In the genomic region with DNA sequence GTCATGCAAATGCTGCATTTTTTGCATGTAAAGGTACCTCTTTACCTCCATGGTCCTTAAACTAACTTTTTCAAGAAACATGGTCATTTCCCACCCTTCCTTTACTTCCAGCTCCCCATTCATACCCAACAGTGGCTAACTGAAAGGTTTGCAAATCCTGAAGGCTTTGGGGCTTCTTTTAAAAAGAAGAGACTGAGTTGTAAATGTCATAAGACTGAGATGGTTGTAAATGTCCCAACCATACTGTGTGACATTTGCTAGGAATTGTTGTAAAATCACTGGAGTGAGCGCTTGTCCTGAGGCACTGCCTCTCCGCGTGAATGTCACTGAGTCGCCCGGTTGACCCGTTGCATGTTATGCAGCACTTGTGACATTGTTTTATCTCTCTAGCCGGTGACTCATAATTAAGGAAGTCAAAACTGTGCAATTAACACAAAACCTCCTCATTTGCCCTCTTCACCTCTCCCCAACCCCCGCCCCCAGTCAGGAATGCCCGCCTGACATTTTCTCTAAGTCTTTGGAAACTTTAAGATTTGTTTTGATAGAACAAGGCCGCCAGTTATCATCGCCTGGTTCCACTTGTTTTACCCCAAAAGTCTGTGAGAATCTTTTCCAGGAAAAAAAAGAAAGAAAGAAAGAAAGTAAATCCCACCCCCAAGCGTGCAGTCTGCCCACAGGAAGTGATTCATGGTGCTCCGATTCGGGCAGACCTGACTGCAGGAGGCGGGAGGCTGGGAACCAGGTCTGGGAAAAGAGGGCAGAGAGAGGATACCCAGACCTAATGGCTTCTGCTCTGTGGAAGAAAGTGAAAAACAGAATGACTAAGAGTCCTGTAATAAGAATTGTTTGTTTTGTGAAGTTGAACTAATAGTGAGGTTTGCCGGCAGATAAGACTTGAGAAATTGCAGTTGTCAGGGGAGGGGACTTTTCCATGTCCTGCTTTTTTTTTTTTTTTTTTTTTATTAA, we compare ENCODE assay signal across 7 cellular contexts.
DNase-seq lines count a peak whose midpoint lies in the region; ATAC-seq and TF ChIP-seq lines count a peak whose summit lies in the region.

No MANE protein-coding gene starts in this region.

- TF ChIP-seq CTCF in RWPE2 (IDR thresholded peaks at IDR 0.05; ENCODE audit: poor library complexity, severe bottlenecking) (no peak), astrocyte of the cerebellum (IDR thresholded peaks at IDR 0.05; ENCODE audit: low read depth, low read length, missing control alignments) (no peak)

- H3K27me3 ChIP-seq in HAP-1 (ENCODE audit: low read depth) (no peaks in the 10 kb centered on the region), RWPE2 (ENCODE audit: insufficient read depth, poor library complexity, severe bottlenecking) (no peaks in the 10 kb centered on the region)

- DNase-seq in HAP-1 (ENCODE audit: low spot score in 2 of 2) (peak; percentile 67 to 79), RWPE2 (ENCODE audit: low spot score) (peak; percentile 99), astrocyte of the cerebellum (ENCODE audit: low read depth) (peak; percentile 98), iPS-NIHi11 (ENCODE audit: low spot score) (peak; percentile 67)
- peak; percentile 26 for DNase-seq in stimulated activated CD4-positive, alpha-beta T cell treated with anti-CD3 and anti-CD28 coated beads, Interleukin-12 subunit alpha, Interleukin-12 subunit beta, amount 100 ng/mL, for 4 hours

- H3K4me1 ChIP-seq in HAP-1 = peaks cover 42% of the 10 kb centered on the region
- peaks cover 67% of the 10 kb centered on the region for H3K4me1 ChIP-seq in RWPE2 (ENCODE audit: insufficient read depth, poor library complexity, severe bottlenecking)

- no peaks in the 10 kb centered on the region for H3K9me3 ChIP-seq in HAP-1
- no peaks in the 10 kb centered on the region for H3K9me3 ChIP-seq in RWPE2 (ENCODE audit: severe bottlenecking)

- H3K27ac ChIP-seq in RWPE2 (ENCODE audit: poor library complexity, severe bottlenecking) = peak overlapping the region; percentile 98

- in situ Hi-C loops in HAP-1 (cut with MboI; ENCODE audit: low sequenced_read_pairs) = no loop called here
- in situ Hi-C loops in astrocyte of the cerebellum (cut with HindIII; ENCODE audit: low sequenced_read_pairs) = loop anchor here (5.0 kb wide), 1 partner anchor 43 kb away; no protein-coding TSS in a partner anchor

- H3K36me3 ChIP-seq in HAP-1 (replicated peaks) (no peaks in the 10 kb centered on the region; the same call in 1 of the 2 replicates), RWPE2 (ENCODE audit: low read depth) (peaks cover 34% of the 10 kb centered on the region)

- peak overlapping the region; percentile 11 for H3K4me3 ChIP-seq in HAP-1
- H3K4me3 ChIP-seq in RWPE2 (ENCODE audit: severe bottlenecking) = no peak overlapping the region
- peak overlapping the region; percentile 6 for H3K4me3 ChIP-seq in astrocyte of the cerebellum (ENCODE audit: low read depth, low read length)

- ATAC-seq in RWPE2 (ENCODE audit: low read depth) (peak; percentile 75), HG02759 (IDR thresholded peaks at IDR 0.05; ENCODE audit: unreplicated experiment) (no peak), HG03039 (IDR thresholded peaks at IDR 0.05; ENCODE audit: unreplicated experiment) (no peak)

Comparison
In these comparisons a context has a peak if more than half of its experiments do, and no peak if none do; other contexts are left out.
1. DNase-seq: peak in every context shown above with its lines; median percentile 99 in RWPE2; 98 in astrocyte of the cerebellum; 73 in HAP-1; 67 in iPS-NIHi11; 26 in stimulated activated CD4-positive, alpha-beta T cell treated with anti-CD3 and anti-CD28 coated beads, Interleukin-12 subunit alpha, Interleukin-12 subunit beta, amount 100 ng/mL, for 4 hours.